ENCODE assay signal across 13 cellular contexts in the genomic region with DNA sequence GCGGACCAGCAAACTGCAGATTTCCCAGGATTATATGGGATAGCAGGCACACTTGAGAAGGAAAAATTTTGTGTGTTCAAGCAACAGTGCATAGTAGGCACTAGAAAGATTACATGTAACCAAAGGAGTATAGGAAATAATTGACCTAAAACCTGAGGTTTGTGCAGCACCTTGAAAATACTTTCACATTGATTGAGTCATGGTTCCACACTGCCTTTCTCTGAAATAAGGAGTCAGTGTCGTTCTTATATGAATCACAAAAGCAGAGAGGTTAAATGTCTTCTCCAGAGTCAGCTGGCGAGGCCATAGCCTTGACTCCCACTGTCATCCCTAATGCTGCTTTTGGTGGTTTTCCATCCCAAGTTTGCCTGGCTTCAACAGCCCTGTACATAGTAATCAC.
A peak's percentile ranks its signal among the peaks of the same experiment; 100 is the strongest.
DNase-seq lines count a peak whose midpoint lies in the region; ATAC-seq, FAIRE-seq and TF ChIP-seq lines count a peak whose summit lies in the region.
"Had no signal": no experiment of that assay in that cellular context is flagged by ENCODE, and none has a peak within 500 bp of the region (broad histone marks: within the 10 kb centered on the region; RNA-seq: fewer than 3 reads in every experiment).

No MANE protein-coding gene starts in this region.

- H3K4me1 ChIP-seq in GM12878 (ENCODE audit: control insufficient read depth, insufficient read depth, low read length) (peaks cover 15% of the 10 kb centered on the region), body of pancreas (no peaks in the 10 kb centered on the region)

- no peak overlapping the region for H3K4me3 ChIP-seq in GM12878
- H3K4me3 ChIP-seq in body of pancreas, result no peak overlapping the region
- H3K4me3 ChIP-seq: gastroesophageal sphincter, SJSA1 had no signal

- TF ChIP-seq CTCF in GM12878 (IDR thresholded peaks at IDR 0.05 in 2 of 3, conservative IDR thresholded peaks at IDR 0.05 in 1 of 3; ENCODE audit: control insufficient read depth in 2 of 3, extremely low read depth in 1 of 3, insufficient read depth in 1 of 3, low read depth in 3 of 3, low read length in 3 of 3), result no peak
- no peak for TF ChIP-seq CTCF in body of pancreas (IDR thresholded peaks at IDR 0.05)

- peak overlapping the region; percentile 31 for H3K4me2 ChIP-seq in GM12878 (ENCODE audit: control insufficient read depth, insufficient read depth)

- TF ChIP-seq RAD21 in GM12878 (IDR thresholded peaks at IDR 0.05; ENCODE audit: insufficient read depth, low read depth, low read length), result no peak

- in situ Hi-C loops in GM12878 (cut with MboI), result no loop called here

- no peaks in the 10 kb centered on the region for H3K36me3 ChIP-seq in GM12878 (ENCODE audit: control insufficient read depth in 2 of 2, insufficient read depth in 2 of 2, low read length in 1 of 2)
- peaks cover 0 to 11% of the 10 kb centered on the region in 2 donors for H3K36me3 ChIP-seq in body of pancreas (replicated peaks in 1 of 2; ENCODE audit: insufficient read depth in 1 of 2, low read depth in 2 of 2)

- H3K27ac ChIP-seq in GM12878 (ENCODE audit: control insufficient read depth, insufficient read depth) (peak overlapping the region; percentile 22), body of pancreas (no peak overlapping the region)
- H3K27ac ChIP-seq: gastroesophageal sphincter, SJSA1 had no signal

- no peaks in the 10 kb centered on the region for H3K9me3 ChIP-seq in GM12878 (replicated peaks; ENCODE audit: control insufficient read depth, insufficient read depth, low read length)
- H3K9me3 ChIP-seq in body of pancreas, result no peaks in the 10 kb centered on the region
- H3K9me3 ChIP-seq: gastroesophageal sphincter, SJSA1 had no signal

- intact Hi-C loops in GM12878 (cut with micrococcal nuclease; ENCODE audit: unreplicated experiment) (no loop called here), body of pancreas (cut with DNase I) (no loop called here)

- RAD21 ChIA-PET in GM12878 (lab: Charles Lee; ENCODE audit: unreplicated experiment), result interaction anchor here (0.7 kb wide), 1 partner anchor 227 kb away, joined by 3 read pairs; no protein-coding TSS in a partner anchor

- no TSS peak for BruUV-seq in GM12878 (replicated peaks; lab: Mats Ljungman, UMichigan)

- SMC1A ChIA-PET in GM12878 (lab: Charles Lee; ENCODE audit: uncharacterized antibody, unreplicated experiment), result no interaction called here

- DNase-seq in ELR (ENCODE audit: low read depth), result peak; percentile 33
- peak; percentile 17 for DNase-seq in GM12878 (ENCODE audit: low read depth, low spot score)
- no peak for DNase-seq in NCI-H345 treated with DMSO at 0.1 percent for 48 hours (lab: John Stamatoyannopoulos, UW; ENCODE audit: unreplicated experiment)
- DNase-seq in body of pancreas, result no peak
- no peak for DNase-seq in dermis blood vessel endothelial cell
- DNase-seq: activated naive CD8-positive, alpha-beta T cell treated with anti-CD3 and anti-CD28 coated beads, Interleukin-2, amount 10 ng/mL, durations not matched to agents 7 days and 5 days; activated T-cell treated with anti-CD3 and anti-CD28 coated beads, Interleukin-2, amount 50 U/mL, for 1 hour had no signal

- no peaks in the 10 kb centered on the region for H4K20me1 ChIP-seq in GM12878 (ENCODE audit: control insufficient read depth, insufficient read depth)

- H3K27me3 ChIP-seq in GM12878 (replicated peaks in 1 of 2; ENCODE audit: control insufficient read depth in 2 of 2, insufficient read depth in 2 of 2, low read length in 1 of 2) (peaks cover 0 to 3% of the 10 kb centered on the region in 2 experiments; a peak in 2 of 4 replicates), body of pancreas (no peaks in the 10 kb centered on the region)
- H3K27me3 ChIP-seq: gastroesophageal sphincter, SJSA1 had no signal

- POLR2A ChIA-PET in GM12878 (lab: Charles Lee), result no interaction called here

- ATAC-seq in GM19395 (IDR thresholded peaks at IDR 0.05; ENCODE audit: unreplicated experiment), result peak; percentile 63
- ATAC-seq in HG03342 (IDR thresholded peaks at IDR 0.05; ENCODE audit: unreplicated experiment), result peak; percentile 41
- ATAC-seq in GM12878, result peak; percentile 68
- no peak for ATAC-seq in HG02759 (IDR thresholded peaks at IDR 0.05; ENCODE audit: unreplicated experiment)
- ATAC-seq in body of pancreas, result no peak
- ATAC-seq: gastroesophageal sphincter had no signal

- 8% methylated on average over 3 of the region's 3 CpGs for WGBS in GM12878 (ENCODE audit: insufficient coverage, insufficient replicate concordance, low lambda C conversion rate, missing lambda C conversion rate)
- 78 to 81% methylated on average over 3 of the region's 3 CpGs for WGBS in body of pancreas, 2 donors

- no peaks in the 10 kb centered on the region for H3K79me2 ChIP-seq in GM12878 (ENCODE audit: control insufficient read depth, insufficient read depth, low read length)

- H3K9ac ChIP-seq in GM12878 (ENCODE audit: control insufficient read depth, insufficient read depth, low read length), result no peak overlapping the region

- peak; percentile 71 for FAIRE-seq in GM12878 (lab: Jason Lieb, UNC)
- FAIRE-seq: H54 had no signal

- TF ChIP-seq POLR2A in GM12878 (IDR thresholded peaks at IDR 0.05; ENCODE audit: low read depth, low read length) (no peak), body of pancreas (IDR thresholded peaks at IDR 0.05) (no peak)

- no peak overlapping the region for H2AFZ ChIP-seq in GM12878 (ENCODE audit: control insufficient read depth, low read depth, low read length)

- TF ChIP-seq EP300 in GM12878 (IDR thresholded peaks at IDR 0.05; ENCODE audit: borderline replicate concordance in 1 of 2, control insufficient read depth in 1 of 2, low read depth in 2 of 2, low read length in 2 of 2), result no peak

- CTCF ChIA-PET in GM12878 (lab: Yijun Ruan, JAX), result interaction anchor here (1.1 to 1.7 kb wide), 3 partner anchors 11 to 286 kb away, joined by 3 to 9 read pairs (median 3); no protein-coding TSS in a partner anchor

TF ChIP-seq in GM12878, 131 proteins besides CTCF, POLR2A, EP300 and RAD21 (continues in another document):
- TF ChIP-seq RUNX3 (IDR thresholded peaks at IDR 0.05; ENCODE audit: low read length) (peak; percentile 75), RBBP5 (conservative IDR thresholded peaks at IDR 0.05) (no peak)
- TF ChIP-seq, protein P1, sequence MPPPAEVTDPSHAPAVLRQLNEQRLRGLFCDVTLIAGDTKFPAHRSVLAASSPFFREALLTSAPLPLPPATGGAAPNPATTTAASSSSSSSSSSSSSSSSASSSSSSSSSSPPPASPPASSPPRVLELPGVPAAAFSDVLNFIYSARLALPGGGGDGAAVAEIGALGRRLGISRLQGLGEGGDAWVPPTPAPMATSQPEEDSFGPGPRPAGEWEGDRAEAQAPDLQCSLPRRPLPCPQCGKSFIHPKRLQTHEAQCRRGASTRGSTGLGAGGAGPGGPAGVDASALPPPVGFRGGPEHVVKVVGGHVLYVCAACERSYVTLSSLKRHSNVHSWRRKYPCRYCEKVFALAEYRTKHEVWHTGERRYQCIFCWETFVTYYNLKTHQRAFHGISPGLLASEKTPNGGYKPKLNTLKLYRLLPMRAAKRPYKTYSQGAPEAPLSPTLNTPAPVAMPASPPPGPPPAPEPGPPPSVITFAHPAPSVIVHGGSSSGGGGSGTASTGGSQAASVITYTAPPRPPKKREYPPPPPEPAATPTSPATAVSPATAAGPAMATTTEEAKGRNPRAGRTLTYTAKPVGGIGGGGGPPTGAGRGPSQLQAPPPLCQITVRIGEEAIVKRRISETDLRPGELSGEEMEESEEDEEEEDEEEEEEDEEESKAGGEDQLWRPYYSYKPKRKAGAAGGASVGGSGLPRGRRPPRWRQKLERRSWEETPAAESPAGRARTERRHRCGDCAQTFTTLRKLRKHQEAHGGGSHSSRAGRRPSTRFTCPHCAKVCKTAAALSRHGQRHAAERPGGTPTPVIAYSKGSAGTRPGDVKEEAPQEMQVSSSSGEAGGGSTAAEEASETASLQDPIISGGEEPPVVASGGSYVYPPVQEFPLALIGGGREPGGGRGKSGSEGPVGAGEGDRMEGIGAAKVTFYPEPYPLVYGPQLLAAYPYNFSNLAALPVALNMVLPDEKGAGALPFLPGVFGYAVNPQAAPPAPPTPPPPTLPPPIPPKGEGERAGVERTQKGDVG (CRISPR knock-in tag; IDR thresholded peaks at IDR 0.05), result no peak
- TF ChIP-seq, protein P2, sequence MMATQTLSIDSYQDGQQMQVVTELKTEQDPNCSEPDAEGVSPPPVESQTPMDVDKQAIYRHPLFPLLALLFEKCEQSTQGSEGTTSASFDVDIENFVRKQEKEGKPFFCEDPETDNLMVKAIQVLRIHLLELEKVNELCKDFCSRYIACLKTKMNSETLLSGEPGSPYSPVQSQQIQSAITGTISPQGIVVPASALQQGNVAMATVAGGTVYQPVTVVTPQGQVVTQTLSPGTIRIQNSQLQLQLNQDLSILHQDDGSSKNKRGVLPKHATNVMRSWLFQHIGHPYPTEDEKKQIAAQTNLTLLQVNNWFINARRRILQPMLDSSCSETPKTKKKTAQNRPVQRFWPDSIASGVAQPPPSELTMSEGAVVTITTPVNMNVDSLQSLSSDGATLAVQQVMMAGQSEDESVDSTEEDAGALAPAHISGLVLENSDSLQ (IDR thresholded peaks at IDR 0.05), result no peak
- TF ChIP-seq, protein P3, sequence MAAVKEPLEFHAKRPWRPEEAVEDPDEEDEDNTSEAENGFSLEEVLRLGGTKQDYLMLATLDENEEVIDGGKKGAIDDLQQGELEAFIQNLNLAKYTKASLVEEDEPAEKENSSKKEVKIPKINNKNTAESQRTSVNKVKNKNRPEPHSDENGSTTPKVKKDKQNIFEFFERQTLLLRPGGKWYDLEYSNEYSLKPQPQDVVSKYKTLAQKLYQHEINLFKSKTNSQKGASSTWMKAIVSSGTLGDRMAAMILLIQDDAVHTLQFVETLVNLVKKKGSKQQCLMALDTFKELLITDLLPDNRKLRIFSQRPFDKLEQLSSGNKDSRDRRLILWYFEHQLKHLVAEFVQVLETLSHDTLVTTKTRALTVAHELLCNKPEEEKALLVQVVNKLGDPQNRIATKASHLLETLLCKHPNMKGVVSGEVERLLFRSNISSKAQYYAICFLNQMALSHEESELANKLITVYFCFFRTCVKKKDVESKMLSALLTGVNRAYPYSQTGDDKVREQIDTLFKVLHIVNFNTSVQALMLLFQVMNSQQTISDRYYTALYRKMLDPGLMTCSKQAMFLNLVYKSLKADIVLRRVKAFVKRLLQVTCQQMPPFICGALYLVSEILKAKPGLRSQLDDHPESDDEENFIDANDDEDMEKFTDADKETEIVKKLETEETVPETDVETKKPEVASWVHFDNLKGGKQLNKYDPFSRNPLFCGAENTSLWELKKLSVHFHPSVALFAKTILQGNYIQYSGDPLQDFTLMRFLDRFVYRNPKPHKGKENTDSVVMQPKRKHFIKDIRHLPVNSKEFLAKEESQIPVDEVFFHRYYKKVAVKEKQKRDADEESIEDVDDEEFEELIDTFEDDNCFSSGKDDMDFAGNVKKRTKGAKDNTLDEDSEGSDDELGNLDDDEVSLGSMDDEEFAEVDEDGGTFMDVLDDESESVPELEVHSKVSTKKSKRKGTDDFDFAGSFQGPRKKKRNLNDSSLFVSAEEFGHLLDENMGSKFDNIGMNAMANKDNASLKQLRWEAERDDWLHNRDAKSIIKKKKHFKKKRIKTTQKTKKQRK (IDR thresholded peaks at IDR 0.05; ENCODE audit: low read depth, low read length), result no peak

Comparison
In these comparisons a context has a peak if more than half of its experiments do, and no peak if none do; other contexts are left out.
1. DNase-seq: peak in ELR (single experiment) and GM12878 (single experiment); none in NCI-H345 treated with DMSO at 0.1 percent for 48 hours (single experiment), body of pancreas (0 of 4) and dermis blood vessel endothelial cell (single experiment).
2. ATAC-seq: peak in GM19395 (single experiment), HG03342 (single experiment) and GM12878 (single experiment); none in HG02759 (single experiment) and body of pancreas (single experiment).